8 cellular contexts compared by ENCODE assay signal in the genomic region with DNA sequence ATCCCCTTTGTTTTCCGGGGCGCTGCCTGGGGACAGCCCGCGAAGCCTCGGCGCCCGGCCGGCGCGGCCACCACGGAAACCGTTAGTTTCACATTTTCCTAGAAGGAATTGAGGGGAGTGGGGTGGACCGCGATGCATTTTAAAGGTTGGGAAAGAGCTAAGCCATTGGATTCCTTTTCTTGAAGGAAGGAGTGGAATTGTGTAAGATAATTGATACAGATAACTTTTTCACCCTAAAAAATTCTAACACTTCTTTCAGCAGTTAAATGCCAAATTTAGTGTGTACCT.
A peak's percentile ranks its signal among the peaks of the same experiment; 100 is the strongest.
DNase-seq lines count a peak whose midpoint lies in the region; ATAC-seq and TF ChIP-seq lines count a peak whose summit lies in the region.

No MANE protein-coding gene starts in this region.

- DNase-seq in activated CD4-positive, alpha-beta T cell treated with anti-CD3 and anti-CD28 coated beads for 36 hours, result no peak
- no peak for DNase-seq in activated CD4-positive, alpha-beta T cell treated with anti-CD3 and anti-CD28 coated beads for 4 hours
- DNase-seq in adrenal gland (no peak), left lung (peak in 1 of 2 donors; percentile 91), testis (no peak), omental fat pad (ENCODE audit: low spot score) (no peak), HEK293T (ENCODE audit: extremely low spot score) (no peak)

- intact Hi-C loops in activated CD4-positive, alpha-beta T cell treated with anti-CD3 and anti-CD28 coated beads for 36 hours (cut with DNase I, micrococcal nuclease), result loop anchor here (1.0 to 5.0 kb wide), 7 partner anchors 38 to 1175 kb away; a partner anchor contains a TSS
- intact Hi-C loops in adrenal gland (cut with DNase I), result no loop called here
- intact Hi-C loops in left lung (cut with DNase I), result no loop called here
- intact Hi-C loops in testis (cut with DNase I; ENCODE audit: low total_unique reads), result no loop called here

- peak overlapping the region; percentile 97 for H3K27ac Mint-ChIP-seq in activated CD4-positive, alpha-beta T cell treated with anti-CD3 and anti-CD28 coated beads for 36 hours

- TF ChIP-seq CTCF in adrenal gland (IDR thresholded peaks at IDR 0.05) (no peak), left lung (IDR thresholded peaks at IDR 0.05) (no peak), testis (IDR thresholded peaks at IDR 0.05) (no peak), omental fat pad (IDR thresholded peaks at IDR 0.05) (no peak)

- 0 to 2% (median 1%) methylated on average over 12 to 14 of the region's 14 CpGs for WGBS in adrenal gland, 4 donors
- WGBS in testis, 2 donors, result 0 to 1% methylated on average over 14 of the region's 14 CpGs

- no peaks in the 10 kb centered on the region for H3K9me3 Mint-ChIP-seq in activated CD4-positive, alpha-beta T cell treated with anti-CD3 and anti-CD28 coated beads for 36 hours (ENCODE audit: low read depth)

- peak overlapping the region; percentile 77 for H3K4me3 Mint-ChIP-seq in activated CD4-positive, alpha-beta T cell treated with anti-CD3 and anti-CD28 coated beads for 36 hours

- no peak for ATAC-seq in activated CD4-positive, alpha-beta T cell treated with anti-CD3 and anti-CD28 coated beads for 36 hours
- ATAC-seq in left lung, result no peak
- no peak for ATAC-seq in omental fat pad (ENCODE audit: low FRiP score)
- ATAC-seq in HG02623 (IDR thresholded peaks at IDR 0.05; ENCODE audit: unreplicated experiment), result no peak

- peaks cover 8% of the 10 kb centered on the region for H3K36me3 Mint-ChIP-seq in activated CD4-positive, alpha-beta T cell treated with anti-CD3 and anti-CD28 coated beads for 36 hours (ENCODE audit: low read depth)

- POLR2A ChIA-PET in activated CD4-positive, alpha-beta T cell treated with anti-CD3 and anti-CD28 coated beads for 36 hours (lab: Charles Lee), result interaction anchor here (1.3 to 1.8 kb wide), 3 partner anchors 10 to 344 kb away, joined by 3 to 5 read pairs (median 4); a partner anchor contains a TSS
- POLR2A ChIA-PET in HEK293T (lab: Yijun Ruan, JAX), result interaction anchor here (0.8 to 1.5 kb wide), 7 partner anchors 9 to 191 kb away, joined by 3 to 6 read pairs (median 4); a partner anchor contains a TSS

- H3K4me1 Mint-ChIP-seq in activated CD4-positive, alpha-beta T cell treated with anti-CD3 and anti-CD28 coated beads for 36 hours, result peaks cover 35% of the 10 kb centered on the region

- no peaks in the 10 kb centered on the region for H3K27me3 ChIP-seq in adrenal gland
- H3K27me3 ChIP-seq in left lung, result no peaks in the 10 kb centered on the region
- H3K27me3 ChIP-seq in testis, result no peaks in the 10 kb centered on the region

- CTCF ChIA-PET in activated CD4-positive, alpha-beta T cell treated with anti-CD3 and anti-CD28 coated beads for 36 hours (lab: Charles Lee), result interaction anchor here (0.6 to 1.8 kb wide), 8 partner anchors 9 to 320 kb away, joined by 3 to 9 read pairs (median 4); a partner anchor contains a TSS
- CTCF ChIA-PET in HEK293T (lab: Yijun Ruan, JAX), result no interaction called here

- H3K36me3 ChIP-seq in adrenal gland (replicated peaks in 1 of 2) (no peaks in the 10 kb centered on the region), left lung (no peaks in the 10 kb centered on the region), testis (ENCODE audit: low read depth, missing control alignments) (no peaks in the 10 kb centered on the region)

- TF ChIP-seq POLR2A in adrenal gland (IDR thresholded peaks at IDR 0.05) (no peak), testis (IDR thresholded peaks at IDR 0.05) (no peak)

- H3K27me3 Mint-ChIP-seq in activated CD4-positive, alpha-beta T cell treated with anti-CD3 and anti-CD28 coated beads for 36 hours, result no peaks in the 10 kb centered on the region

- H3K4me3 ChIP-seq in adrenal gland, result peak overlapping the region in 3 of 4 donors; percentile 59 to 80 (median 73)
- H3K4me3 ChIP-seq in left lung, result peak overlapping the region; percentile 55 to 76
- H3K4me3 ChIP-seq in testis, result peak overlapping the region; percentile 86 to 95

- H3K4me1 ChIP-seq in adrenal gland (replicated peaks in 1 of 2) (peaks cover 6 to 26% of the 10 kb centered on the region in 2 donors), left lung (peaks cover 11 to 38% of the 10 kb centered on the region in 2 donors), testis (peaks cover 5% of the 10 kb centered on the region)

- no peaks in the 10 kb centered on the region for H3K9me3 ChIP-seq in adrenal gland (replicated peaks in 1 of 3)
- no peaks in the 10 kb centered on the region for H3K9me3 ChIP-seq in left lung
- H3K9me3 ChIP-seq in testis, result no peaks in the 10 kb centered on the region

- peak overlapping the region; percentile 91 to 100 (median 97) for H3K27ac ChIP-seq in adrenal gland
- peak overlapping the region; percentile 99 to 100 for H3K27ac ChIP-seq in left lung
- H3K27ac ChIP-seq in testis, result peak overlapping the region; percentile 99

TF ChIP-seq in HEK293T, 16 proteins besides CTCF, POLR2A, EP300 and RAD21:
- TF ChIP-seq ARNT (IDR thresholded peaks at IDR 0.05) (no peak), TARDBP (IDR thresholded peaks at IDR 0.05) (no peak), FOXA1 (IDR thresholded peaks at IDR 0.05) (no peak), SUZ12 (IDR thresholded peaks at IDR 0.05) (no peak), CTBP1 (IDR thresholded peaks at IDR 0.05; ENCODE audit: borderline replicate concordance) (no peak), ELF4 (IDR thresholded peaks at IDR 0.05) (no peak), LEF1 (IDR thresholded peaks at IDR 0.05; ENCODE audit: borderline replicate concordance) (no peak), L3MBTL2 (conservative IDR thresholded peaks at IDR 0.05) (no peak), HDGF (IDR thresholded peaks at IDR 0.05; ENCODE audit: borderline replicate concordance) (no peak), NFRKB (IDR thresholded peaks at IDR 0.05) (no peak), SP1 (IDR thresholded peaks at IDR 0.05) (no peak), FOXM1 (IDR thresholded peaks at IDR 0.05; ENCODE audit: borderline replicate concordance) (no peak), ZNF384 (IDR thresholded peaks at IDR 0.05) (no peak), FOXK2 (IDR thresholded peaks at IDR 0.05) (no peak), BHLHE40 (IDR thresholded peaks at IDR 0.05; ENCODE audit: borderline replicate concordance) (no peak)
- TF ChIP-seq, protein P1, sequence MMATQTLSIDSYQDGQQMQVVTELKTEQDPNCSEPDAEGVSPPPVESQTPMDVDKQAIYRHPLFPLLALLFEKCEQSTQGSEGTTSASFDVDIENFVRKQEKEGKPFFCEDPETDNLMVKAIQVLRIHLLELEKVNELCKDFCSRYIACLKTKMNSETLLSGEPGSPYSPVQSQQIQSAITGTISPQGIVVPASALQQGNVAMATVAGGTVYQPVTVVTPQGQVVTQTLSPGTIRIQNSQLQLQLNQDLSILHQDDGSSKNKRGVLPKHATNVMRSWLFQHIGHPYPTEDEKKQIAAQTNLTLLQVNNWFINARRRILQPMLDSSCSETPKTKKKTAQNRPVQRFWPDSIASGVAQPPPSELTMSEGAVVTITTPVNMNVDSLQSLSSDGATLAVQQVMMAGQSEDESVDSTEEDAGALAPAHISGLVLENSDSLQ (IDR thresholded peaks at IDR 0.05), result no peak
TF ChIP-seq in HEK293T: peak in this region for 0.

Comparison
In these comparisons a context has a peak if more than half of its experiments do, and no peak if none do; other contexts are left out.
1. intact Hi-C loops: an anchor here in activated CD4-positive, alpha-beta T cell treated with anti-CD3 and anti-CD28 coated beads for 36 hours (1.0 to 5.0 kb wide); none called in adrenal gland, left lung and testis.